ENCODE assay signal across 8 cellular contexts in the genomic region with DNA sequence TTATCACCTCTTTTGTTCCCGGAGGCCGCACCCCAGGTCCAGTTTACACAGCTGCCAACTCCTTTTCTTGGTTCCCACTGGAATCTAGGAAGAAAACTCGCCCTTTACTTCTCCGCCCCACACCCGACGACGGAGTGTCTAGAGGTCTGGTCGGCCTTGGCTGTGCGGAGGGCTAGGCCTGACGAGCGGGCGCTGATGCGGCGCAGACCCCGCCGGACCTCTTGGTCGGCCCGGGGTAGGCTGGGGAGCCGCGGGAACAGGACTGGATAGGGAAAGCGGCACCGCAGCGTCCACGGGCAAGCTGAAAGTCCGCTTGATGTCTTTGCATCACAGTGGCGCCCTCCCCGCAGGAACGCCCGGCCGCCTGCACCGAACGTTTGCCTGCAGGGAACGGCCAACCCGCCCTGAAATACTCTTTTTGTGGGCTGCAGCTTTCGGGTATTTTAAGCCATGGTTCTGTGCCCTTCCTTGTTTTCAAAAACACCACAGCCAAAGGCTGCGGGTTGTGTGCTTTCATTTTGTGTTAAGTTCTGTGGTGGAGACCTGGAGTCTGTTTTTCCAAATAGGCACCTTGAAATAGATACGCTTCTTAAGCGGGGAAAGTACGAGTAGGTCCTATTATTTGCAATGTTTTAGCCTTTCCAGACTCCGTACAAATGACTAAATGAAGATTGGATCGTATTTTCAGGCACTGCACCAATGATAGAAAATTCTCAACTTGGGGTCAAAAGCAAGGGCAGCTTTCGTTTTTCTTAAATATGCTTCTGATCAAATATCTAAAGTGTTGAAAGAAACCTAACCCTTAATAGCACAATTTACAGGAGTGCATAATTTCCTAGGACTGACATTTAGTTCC. TPM values are rescaled to one million over a fixed set of nuclear protein-coding genes. Genes with fewer than 3 reads are reported as not detected.
DNase-seq lines count a peak whose midpoint lies in the region; ATAC-seq and TF ChIP-seq lines count a peak whose summit lies in the region.

No MANE protein-coding gene starts in this region.

- peak overlapping the region; percentile 96 for H3K4me3 ChIP-seq in epithelial cell of esophagus (ENCODE audit: low read length)

- peaks cover 44% of the 10 kb centered on the region for H3K4me1 Mint-ChIP-seq in activated CD4-positive, alpha-beta memory T cell treated with anti-CD3 and anti-CD28 coated beads, Interleukin-2, amount 10 ng/mL, durations not matched to agents 7 days and 5 days

- TF ChIP-seq CTCF in epithelial cell of esophagus (IDR thresholded peaks at IDR 0.05; ENCODE audit: insufficient read depth, low read depth, low read length, missing control alignments), result no peak

- H3K27me3 Mint-ChIP-seq in activated CD4-positive, alpha-beta memory T cell treated with anti-CD3 and anti-CD28 coated beads, Interleukin-2, amount 10 ng/mL, durations not matched to agents 7 days and 5 days, result no peaks in the 10 kb centered on the region

- DNase-seq in NK-92 treated with Interleukin-12 subunit alpha and Interleukin-12 subunit beta, amount 100 ng/mL, for 24 hours (lab: John Stamatoyannopoulos, UW), result peak; percentile 50
- DNase-seq in NK-92 (lab: John Stamatoyannopoulos, UW; ENCODE audit: unreplicated experiment) (no peak), NCI-H2107 (lab: John Stamatoyannopoulos, UW) (peak; percentile 40), epithelial cell of esophagus (ENCODE audit: low read depth) (peak; percentile 57), middle frontal gyrus (ENCODE audit: extremely low spot score, low spot score) (peak; percentile 29)
- peak; percentile 56 for DNase-seq in activated CD4-positive, alpha-beta memory T cell treated with anti-CD3 and anti-CD28 coated beads, Interleukin-2, amount 10 ng/mL, durations not matched to agents 7 days and 5 days
- peak; percentile 25 for DNase-seq in stimulated activated naive CD4-positive, alpha-beta T cell treated with Interleukin-2 at 50 U/mL for 16 hours (lab: John Stamatoyannopoulos, UW)

- H3K27ac Mint-ChIP-seq in activated CD4-positive, alpha-beta memory T cell treated with anti-CD3 and anti-CD28 coated beads, Interleukin-2, amount 10 ng/mL, durations not matched to agents 7 days and 5 days, result peak overlapping the region; percentile 100

- no peaks in the 10 kb centered on the region for H3K9me3 Mint-ChIP-seq in activated CD4-positive, alpha-beta memory T cell treated with anti-CD3 and anti-CD28 coated beads, Interleukin-2, amount 10 ng/mL, durations not matched to agents 7 days and 5 days

- peaks cover 34% of the 10 kb centered on the region for H3K36me3 Mint-ChIP-seq in activated CD4-positive, alpha-beta memory T cell treated with anti-CD3 and anti-CD28 coated beads, Interleukin-2, amount 10 ng/mL, durations not matched to agents 7 days and 5 days (ENCODE audit: low read depth)

- H3K4me3 Mint-ChIP-seq in activated CD4-positive, alpha-beta memory T cell treated with anti-CD3 and anti-CD28 coated beads, Interleukin-2, amount 10 ng/mL, durations not matched to agents 7 days and 5 days, result peak overlapping the region; percentile 100

- CTCF ChIA-PET in activated CD4-positive, alpha-beta memory T cell treated with anti-CD3 and anti-CD28 coated beads, Interleukin-2, amount 10 ng/mL, durations not matched to agents 7 days and 5 days (lab: Charles Lee), result interaction anchor here (0.8 to 4.4 kb wide), 8 partner anchors 11 to 318 kb away, joined by 3 to 28 read pairs (median 4); a partner anchor contains a TSS

- peak; percentile 21 for ATAC-seq in HG02852 (IDR thresholded peaks at IDR 0.05; ENCODE audit: unreplicated experiment)

- POLR2A ChIA-PET in activated CD4-positive, alpha-beta memory T cell treated with anti-CD3 and anti-CD28 coated beads, Interleukin-2, amount 10 ng/mL, durations not matched to agents 7 days and 5 days (lab: Charles Lee), result interaction anchor here (1.0 to 6.6 kb wide), 20 partner anchors 10 to 1895 kb away, joined by 3 to 379 read pairs (median 4); a partner anchor contains a TSS

RNA-seq across cellular contexts. Expression of a gene that starts 0.9 kb away (rescaled TPM):
- 10 to 100 TPM; 44.2 to 45.6 TPM for total RNA-seq in activated CD4-positive, alpha-beta memory T cell treated with anti-CD3 and anti-CD28 coated beads, Interleukin-2, amount 10 ng/mL, durations not matched to agents 7 days and 5 days

RNA-seq across cellular contexts. Expression of a gene that starts 50.0 kb away (rescaled TPM):
- total RNA-seq in activated CD4-positive, alpha-beta memory T cell treated with anti-CD3 and anti-CD28 coated beads, Interleukin-2, amount 10 ng/mL, durations not matched to agents 7 days and 5 days, result 100 to 1,000 TPM; 548 to 594 TPM
